1 cellular context compared by ENCODE assay signal in genomic region chr10:70814126-70814525, GRCh38.
TF ChIP-seq lines count a peak whose summit lies in the region.

No MANE protein-coding gene starts in this region.

TF ChIP-seq in K562, 482 proteins besides CTCF, POLR2A, EP300 and RAD21 (continued from another document and continues in another):
- TF ChIP-seq ZNF395 (CRISPR knock-in tag; IDR thresholded peaks at IDR 0.05), result no peak
- no peak for TF ChIP-seq L3MBTL2 (IDR thresholded peaks at IDR 0.05)
- TF ChIP-seq TAF1 (IDR thresholded peaks at IDR 0.05; ENCODE audit: control insufficient read depth, extremely low read depth, insufficient read depth, low read length, severe bottlenecking), result no peak
- no peak for TF ChIP-seq CTCFL (IDR thresholded peaks at IDR 0.05; ENCODE audit: borderline replicate concordance, insufficient read depth, low read depth, low read length, poor library complexity, severe bottlenecking)
- TF ChIP-seq CREB3 (tag; conservative IDR thresholded peaks at IDR 0.05; ENCODE audit: low read depth), result no peak
- no peak for TF ChIP-seq NCOA2 (IDR thresholded peaks at IDR 0.05; ENCODE audit: partially characterized antibody in 2 of 2)
- no peak for TF ChIP-seq LEF1 (IDR thresholded peaks at IDR 0.05)
- no peak for TF ChIP-seq SPI1 (IDR thresholded peaks at IDR 0.05; ENCODE audit: borderline replicate concordance, low read depth, low read length)
- TF ChIP-seq COPS2 (conservative IDR thresholded peaks at IDR 0.05), result no peak
- TF ChIP-seq CBFA2T2 (conservative IDR thresholded peaks at IDR 0.05), result no peak
- TF ChIP-seq BHLHE40 (IDR thresholded peaks at IDR 0.05; ENCODE audit: low read length), result peak; percentile 66
- no peak for TF ChIP-seq ATF6 (CRISPR knock-in tag; IDR thresholded peaks at IDR 0.05)
- TF ChIP-seq HMBOX1 (IDR thresholded peaks at IDR 0.05), result no peak
- TF ChIP-seq JUND (IDR thresholded peaks at IDR 0.05; ENCODE audit: borderline replicate concordance, low read depth, low read length), result no peak
- TF ChIP-seq JUND (tag; IDR thresholded peaks at IDR 0.05; ENCODE audit: borderline replicate concordance, low read depth, low read length), result no peak
- TF ChIP-seq TARDBP (IDR thresholded peaks at IDR 0.05), result no peak
- TF ChIP-seq SNRNP70 (optimal IDR thresholded peaks at IDR 0.05; ENCODE audit: low read depth, low read length), result no peak
- no peak for TF ChIP-seq FOXP4 (CRISPR knock-in tag; IDR thresholded peaks at IDR 0.05; ENCODE audit: borderline replicate concordance)
- TF ChIP-seq HDGF (IDR thresholded peaks at IDR 0.05), result no peak
- TF ChIP-seq ZKSCAN1 (IDR thresholded peaks at IDR 0.05; ENCODE audit: low read depth, low read length), result no peak
- TF ChIP-seq FUS (optimal IDR thresholded peaks at IDR 0.05; ENCODE audit: low read depth, low read length), result no peak
- no peak for TF ChIP-seq ZNF282 (CRISPR knock-in tag; IDR thresholded peaks at IDR 0.05)
- TF ChIP-seq CTBP1 (IDR thresholded peaks at IDR 0.05; ENCODE audit: borderline replicate concordance), result peak; percentile 53; the same call in 1 of the 2 replicates
- TF ChIP-seq BCLAF1 (IDR thresholded peaks at IDR 0.05; ENCODE audit: borderline replicate concordance in 1 of 2, control insufficient read depth in 1 of 2, low read depth in 2 of 2, low read length in 1 of 2), result no peak
- TF ChIP-seq TOE1 (IDR thresholded peaks at IDR 0.05; ENCODE audit: borderline replicate concordance), result no peak
- TF ChIP-seq TOE1 (CRISPR knock-in tag; IDR thresholded peaks at IDR 0.05; ENCODE audit: borderline replicate concordance, low read depth), result no peak
- TF ChIP-seq PKNOX1 (IDR thresholded peaks at IDR 0.05), result peak; percentile 51; the same call in 1 of the 2 replicates
- no peak for TF ChIP-seq PML (IDR thresholded peaks at IDR 0.05; ENCODE audit: low read length)
- no peak for TF ChIP-seq CREM (IDR thresholded peaks at IDR 0.05; ENCODE audit: low read depth)
- no peak for TF ChIP-seq ARID3A (IDR thresholded peaks at IDR 0.05; ENCODE audit: borderline replicate concordance, low read depth, low read length)
- TF ChIP-seq ZNF655 (CRISPR knock-in tag; IDR thresholded peaks at IDR 0.05), result no peak
- TF ChIP-seq ZNF695 (CRISPR knock-in tag; IDR thresholded peaks at IDR 0.05), result no peak
- no peak for TF ChIP-seq ZNF699 (CRISPR knock-in tag; IDR thresholded peaks at IDR 0.05; ENCODE audit: insufficient replicate concordance)
- TF ChIP-seq GABPA (tag; conservative IDR thresholded peaks at IDR 0.05; ENCODE audit: low read depth), result 0 out of 2 replicates have a peak, but pooled peaks have one; percentile 14
- TF ChIP-seq KDM5B (IDR thresholded peaks at IDR 0.05; ENCODE audit: insufficient replicate concordance, low read depth, low read length), result no peak
- TF ChIP-seq KLF16 (IDR thresholded peaks at IDR 0.05), result no peak
- TF ChIP-seq ZNF324 (CRISPR knock-in tag; IDR thresholded peaks at IDR 0.05), result no peak
- TF ChIP-seq NRF1 (conservative IDR thresholded peaks at IDR 0.05 in 1 of 2, IDR thresholded peaks at IDR 0.05 in 1 of 2), result no peak
- TF ChIP-seq ZBTB43 (CRISPR knock-in tag; IDR thresholded peaks at IDR 0.05), result no peak
- TF ChIP-seq NFE2 (IDR thresholded peaks at IDR 0.05; ENCODE audit: low read depth), result no peak
- TF ChIP-seq ESRRB (CRISPR knock-in tag; IDR thresholded peaks at IDR 0.05; ENCODE audit: borderline replicate concordance), result no peak
- no peak for TF ChIP-seq CBX8 (IDR thresholded peaks at IDR 0.05; ENCODE audit: borderline replicate concordance, extremely low read depth, low read depth, low read length, poor library complexity, severe bottlenecking)
- TF ChIP-seq NELFE (IDR thresholded peaks at IDR 0.05; ENCODE audit: insufficient read depth, insufficient read length), result no peak
- peak in 1 of 2 experiments; percentile 61; a peak in 1 of 4 replicates for TF ChIP-seq FOXA3 (CRISPR knock-in tag; conservative IDR thresholded peaks at IDR 0.05 in 1 of 2, IDR thresholded peaks at IDR 0.05 in 1 of 2)
- TF ChIP-seq NFXL1 (CRISPR knock-in tag; IDR thresholded peaks at IDR 0.05), result no peak
